ENCODE assay signal across 21 cellular contexts in the genomic region with DNA sequence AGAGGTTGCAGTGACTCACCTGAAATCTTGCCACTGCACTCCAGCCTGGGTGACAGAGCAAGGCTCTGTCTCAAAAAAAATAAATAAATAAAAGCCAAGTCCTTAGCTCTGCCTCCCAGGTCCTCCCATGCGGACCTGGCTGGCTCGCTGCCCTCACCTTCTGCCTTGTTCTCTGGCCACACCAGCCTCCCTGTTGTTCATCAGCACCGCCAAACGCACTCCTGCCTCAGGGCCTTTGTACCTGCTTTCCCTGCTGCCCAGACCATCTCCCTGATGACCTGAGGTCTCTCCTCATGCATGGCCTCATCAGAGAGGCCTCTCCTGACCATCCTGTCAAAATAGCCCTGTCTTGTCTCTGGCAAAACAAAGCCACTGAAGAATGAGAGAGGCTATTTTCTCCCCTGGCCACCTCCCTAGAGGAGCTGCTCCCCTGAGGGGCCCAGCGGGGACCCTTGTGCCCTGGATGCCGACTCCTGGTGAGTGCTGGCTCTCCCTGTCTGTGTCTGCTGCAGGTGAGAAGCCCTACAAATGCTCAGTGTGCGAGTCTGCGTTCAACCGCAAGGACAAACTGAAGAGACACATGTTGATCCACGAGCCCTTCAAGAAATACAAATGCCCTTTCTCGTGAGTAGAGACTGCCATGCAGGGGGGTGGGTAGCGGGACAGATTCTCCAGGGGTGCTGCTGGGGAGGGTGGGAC. TPM values are rescaled to one million over a fixed set of nuclear protein-coding genes. Genes with fewer than 3 reads are reported as not detected.
DNase-seq lines count a peak whose midpoint lies in the region; ATAC-seq and TF ChIP-seq lines count a peak whose summit lies in the region.
"Had no signal": no experiment of that assay in that cellular context is flagged by ENCODE, and none has a peak within 500 bp of the region (broad histone marks: within the 10 kb centered on the region; RNA-seq: fewer than 3 reads in every experiment).

No MANE protein-coding gene starts in this region.

- peak; percentile 8 for ATAC-seq in mucosa of descending colon
- ATAC-seq: CD8-positive, alpha-beta T cell; stimulated activated naive CD8-positive, alpha-beta T cell treated with anti-CD3 and anti-CD28 coated beads, Interleukin-15, amount 100 ng/mL, for 72 hours; WTC11 had no signal

- intact Hi-C loops in activated CD4-positive, alpha-beta memory T cell treated with anti-CD3 and anti-CD28 coated beads for 36 hours (cut with micrococcal nuclease) = no loop called here
- intact Hi-C loops in mucosa of descending colon (cut with DNase I, micrococcal nuclease) = no loop called here

- H3K27me3 ChIP-seq in SU-DHL-6 (ENCODE audit: low read length) = no peaks in the 10 kb centered on the region
- no peaks in the 10 kb centered on the region for H3K27me3 ChIP-seq in subcutaneous abdominal adipose tissue (ENCODE audit: control insufficient read depth in 5 of 5, insufficient read depth in 4 of 5, low read length in 5 of 5)
- H3K27me3 ChIP-seq: spleen had no signal

- no peak for TF ChIP-seq CTCF in SU-DHL-6 (IDR thresholded peaks at IDR 0.05; ENCODE audit: insufficient read depth, low read length, poor library complexity, severe bottlenecking)
- TF ChIP-seq CTCF in mucosa of descending colon (IDR thresholded peaks at IDR 0.05) = no peak

- no peaks in the 10 kb centered on the region for H3K9me3 Mint-ChIP-seq in activated CD4-positive, alpha-beta memory T cell treated with anti-CD3 and anti-CD28 coated beads, Interleukin-2, amount 10 ng/mL, durations not matched to agents 7 days and 5 days
- no peaks in the 10 kb centered on the region for H3K9me3 Mint-ChIP-seq in activated CD4-positive, alpha-beta memory T cell treated with anti-CD3 and anti-CD28 coated beads for 36 hours
- H3K9me3 Mint-ChIP-seq: CD8-positive, alpha-beta T cell; central memory CD8-positive, alpha-beta T cell; stimulated activated naive CD8-positive, alpha-beta T cell treated with anti-CD3 and anti-CD28 coated beads, Interleukin-15, amount 100 ng/mL, for 72 hours; WTC11 had no signal

- POLR2A ChIA-PET in activated CD4-positive, alpha-beta memory T cell treated with anti-CD3 and anti-CD28 coated beads, Interleukin-2, amount 10 ng/mL, durations not matched to agents 7 days and 5 days (lab: Charles Lee) = interaction anchor here (1.0 to 1.8 kb wide), 2 partner anchors 10 to 23 kb away, joined by 4 to 8 read pairs; a partner anchor contains a TSS
- POLR2A ChIA-PET in activated CD4-positive, alpha-beta memory T cell treated with anti-CD3 and anti-CD28 coated beads for 36 hours (lab: Charles Lee) = no interaction called here

- H3K36me3 Mint-ChIP-seq in activated CD4-positive, alpha-beta memory T cell treated with anti-CD3 and anti-CD28 coated beads, Interleukin-2, amount 10 ng/mL, durations not matched to agents 7 days and 5 days (ENCODE audit: low read depth) = peaks cover 9% of the 10 kb centered on the region
- peaks cover 9% of the 10 kb centered on the region for H3K36me3 Mint-ChIP-seq in activated CD4-positive, alpha-beta memory T cell treated with anti-CD3 and anti-CD28 coated beads for 36 hours
- H3K36me3 Mint-ChIP-seq: WTC11 had no signal

- peaks cover 27% of the 10 kb centered on the region for H3K4me1 ChIP-seq in mucosa of descending colon (ENCODE audit: low read depth)
- peaks cover 0 to 57% (median 7%) of the 10 kb centered on the region in 5 donors for H3K4me1 ChIP-seq in subcutaneous abdominal adipose tissue (ENCODE audit: control insufficient read depth in 5 of 5, insufficient read depth in 5 of 5, low read length in 5 of 5)

- H3K27ac Mint-ChIP-seq in activated CD4-positive, alpha-beta memory T cell treated with anti-CD3 and anti-CD28 coated beads, Interleukin-2, amount 10 ng/mL, durations not matched to agents 7 days and 5 days = peak overlapping the region; percentile 68
- no peak overlapping the region for H3K27ac Mint-ChIP-seq in activated CD4-positive, alpha-beta memory T cell treated with anti-CD3 and anti-CD28 coated beads for 36 hours
- H3K27ac Mint-ChIP-seq: CD8-positive, alpha-beta T cell had no signal

- H3K9me3 ChIP-seq in SU-DHL-6 (ENCODE audit: insufficient read depth, low read length) (no peaks in the 10 kb centered on the region), mucosa of descending colon (no peaks in the 10 kb centered on the region), subcutaneous abdominal adipose tissue (ENCODE audit: control insufficient read depth in 5 of 5, low read length in 5 of 5) (no peaks in the 10 kb centered on the region)
- H3K9me3 ChIP-seq: spleen had no signal

- no peaks in the 10 kb centered on the region for H3K79me2 ChIP-seq in SU-DHL-6 (ENCODE audit: insufficient read depth, low read length)

- H3K4me3 Mint-ChIP-seq in activated CD4-positive, alpha-beta memory T cell treated with anti-CD3 and anti-CD28 coated beads, Interleukin-2, amount 10 ng/mL, durations not matched to agents 7 days and 5 days = no peak overlapping the region
- H3K4me3 Mint-ChIP-seq in activated CD4-positive, alpha-beta memory T cell treated with anti-CD3 and anti-CD28 coated beads for 36 hours = no peak overlapping the region
- H3K4me3 Mint-ChIP-seq: CD8-positive, alpha-beta T cell; central memory CD8-positive, alpha-beta T cell; stimulated activated naive CD8-positive, alpha-beta T cell treated with anti-CD3 and anti-CD28 coated beads, Interleukin-15, amount 100 ng/mL, for 72 hours; WTC11 had no signal

- H3F3A ChIP-seq in SU-DHL-6 (ENCODE audit: insufficient read depth) = peaks cover 18% of the 10 kb centered on the region

- no peak overlapping the region for H3K4me3 ChIP-seq in SU-DHL-6 (ENCODE audit: insufficient read depth, low read length, poor library complexity, severe bottlenecking)
- no peak overlapping the region for H3K4me3 ChIP-seq in mucosa of descending colon
- H3K4me3 ChIP-seq in subcutaneous abdominal adipose tissue (ENCODE audit: low read depth in 1 of 5, low read length in 5 of 5) = no peak overlapping the region
- H3K4me3 ChIP-seq: SK-N-MC, spleen had no signal

- no peak overlapping the region for H2AFZ ChIP-seq in SU-DHL-6 (ENCODE audit: low read depth, low read length, severe bottlenecking)

- H3K9ac ChIP-seq in SU-DHL-6 (ENCODE audit: low read length) (no peak overlapping the region), subcutaneous abdominal adipose tissue (ENCODE audit: low read length in 5 of 5) (peak overlapping the region in 1 of 5 donors; percentile 30)

- H4K20me1 ChIP-seq in SU-DHL-6 (ENCODE audit: low read depth, low read length) = no peaks in the 10 kb centered on the region

- H3K27ac ChIP-seq in SU-DHL-6 (ENCODE audit: low read depth, low read length) (peak overlapping the region; percentile 21), subcutaneous abdominal adipose tissue (ENCODE audit: low read depth, low read length) (peak overlapping the region; percentile 60)
- H3K27ac ChIP-seq: SK-N-MC had no signal

- H3K36me3 ChIP-seq in SU-DHL-6 (ENCODE audit: low read length) (no peaks in the 10 kb centered on the region), mucosa of descending colon (ENCODE audit: low read depth) (no peaks in the 10 kb centered on the region), subcutaneous abdominal adipose tissue (ENCODE audit: control insufficient read depth in 5 of 5, insufficient read depth in 5 of 5, low read length in 5 of 5) (peaks cover 0 to 23% (median 10%) of the 10 kb centered on the region in 5 donors)

- H3K27me3 Mint-ChIP-seq in activated CD4-positive, alpha-beta memory T cell treated with anti-CD3 and anti-CD28 coated beads, Interleukin-2, amount 10 ng/mL, durations not matched to agents 7 days and 5 days = no peaks in the 10 kb centered on the region
- no peaks in the 10 kb centered on the region for H3K27me3 Mint-ChIP-seq in activated CD4-positive, alpha-beta memory T cell treated with anti-CD3 and anti-CD28 coated beads for 36 hours
- H3K27me3 Mint-ChIP-seq: central memory CD8-positive, alpha-beta T cell; stimulated activated naive CD8-positive, alpha-beta T cell treated with anti-CD3 and anti-CD28 coated beads, Interleukin-15, amount 100 ng/mL, for 72 hours had no signal

- no peaks in the 10 kb centered on the region for H3K9me2 ChIP-seq in SU-DHL-6 (replicated peaks; ENCODE audit: insufficient read depth, low read length)

- CTCF ChIA-PET in activated CD4-positive, alpha-beta memory T cell treated with anti-CD3 and anti-CD28 coated beads, Interleukin-2, amount 10 ng/mL, durations not matched to agents 7 days and 5 days (lab: Charles Lee) = no interaction called here
- CTCF ChIA-PET in activated CD4-positive, alpha-beta memory T cell treated with anti-CD3 and anti-CD28 coated beads for 36 hours (lab: Charles Lee) = interaction anchor here (0.7 kb wide), 1 partner anchor 23 kb away, joined by 4 read pairs; a partner anchor contains a TSS

- H3K4me2 ChIP-seq in SU-DHL-6 (ENCODE audit: low read depth, low read length, poor library complexity, severe bottlenecking) = no peak overlapping the region

- DNase-seq in activated CD4-positive, alpha-beta memory T cell treated with anti-CD3 and anti-CD28 coated beads, Interleukin-2, amount 10 ng/mL, durations not matched to agents 7 days and 5 days = no peak
- no peak for DNase-seq in activated CD4-positive, alpha-beta memory T cell treated with anti-CD3 and anti-CD28 coated beads for 36 hours
- peak; percentile 40 to 68 (median 55) for DNase-seq in mucosa of descending colon
- DNase-seq in NCI-H69 (lab: John Stamatoyannopoulos, UW) = no peak
- DNase-seq in activated effector memory CD4-positive, alpha-beta T cell treated with anti-CD3 and anti-CD28 coated beads, Interleukin-2, amount 50 U/mL, for 16 hours = no peak
- DNase-seq in A172 (ENCODE audit: low spot score) = no peak
- DNase-seq: ACHN; activated T-cell treated with anti-CD3 and anti-CD28 coated beads for 4 hours; CD8-positive, alpha-beta T cell; EL; HCEC 1CT; KBM-7; NCI-H1417 treated with DMSO at 0.1 percent for 48 hours; occipital lobe; spleen; stimulated activated naive CD8-positive, alpha-beta T cell treated with anti-CD3 and anti-CD28 coated beads, Interleukin-15, amount 100 ng/mL, for 72 hours had no signal

- H3K4me1 Mint-ChIP-seq in activated CD4-positive, alpha-beta memory T cell treated with anti-CD3 and anti-CD28 coated beads, Interleukin-2, amount 10 ng/mL, durations not matched to agents 7 days and 5 days = peaks cover 53% of the 10 kb centered on the region
- H3K4me1 Mint-ChIP-seq in activated CD4-positive, alpha-beta memory T cell treated with anti-CD3 and anti-CD28 coated beads for 36 hours (ENCODE audit: low read depth) = peaks cover 14% of the 10 kb centered on the region

RNA-seq across cellular contexts. Expression of a gene that starts 22.6 kb away (rescaled TPM):
- total RNA-seq in activated CD4-positive, alpha-beta memory T cell treated with anti-CD3 and anti-CD28 coated beads, Interleukin-2, amount 10 ng/mL, durations not matched to agents 7 days and 5 days = 10 to 100 TPM; 86.7 to 86.9 TPM
- 10 to 100 TPM; 93.9 to 94.8 TPM for total RNA-seq in activated CD4-positive, alpha-beta memory T cell treated with anti-CD3 and anti-CD28 coated beads for 36 hours
- total RNA-seq in mucosa of descending colon = 100 to 1,000 TPM; 167 to 230 (median 184) TPM
- 74.7 and 86.5 TPM in 2 replicates for total RNA-seq in A172 (2014; rRNA removed; shearing (Covaris generic))

RNA-seq across cellular contexts. Expression of a gene that starts 56.7 kb away (rescaled TPM):
- 1 to 10 TPM; 5.6 to 5.8 TPM for total RNA-seq in activated CD4-positive, alpha-beta memory T cell treated with anti-CD3 and anti-CD28 coated beads, Interleukin-2, amount 10 ng/mL, durations not matched to agents 7 days and 5 days
- 1 to 10 TPM; 5.9 TPM for total RNA-seq in activated CD4-positive, alpha-beta memory T cell treated with anti-CD3 and anti-CD28 coated beads for 36 hours
- 1 to 10 TPM; 5.0 to 5.6 (median 5.1) TPM for total RNA-seq in mucosa of descending colon
- 0.81 and 1.6 TPM in 2 replicates for total RNA-seq in A172 (2014; rRNA removed; shearing (Covaris generic))

Comparison
In these comparisons a context has a peak if more than half of its experiments do, and no peak if none do; other contexts are left out.
1. DNase-seq: peak in mucosa of descending colon (3 of 3); none in activated CD4-positive, alpha-beta memory T cell treated with anti-CD3 and anti-CD28 coated beads, Interleukin-2, amount 10 ng/mL, durations not matched to agents 7 days and 5 days (single experiment), activated CD4-positive, alpha-beta memory T cell treated with anti-CD3 and anti-CD28 coated beads for 36 hours (single experiment), NCI-H69 (single experiment), activated effector memory CD4-positive, alpha-beta T cell treated with anti-CD3 and anti-CD28 coated beads, Interleukin-2, amount 50 U/mL, for 16 hours (single experiment) and A172 (single experiment).